8 cellular contexts compared by ENCODE assay signal in the genomic region with DNA sequence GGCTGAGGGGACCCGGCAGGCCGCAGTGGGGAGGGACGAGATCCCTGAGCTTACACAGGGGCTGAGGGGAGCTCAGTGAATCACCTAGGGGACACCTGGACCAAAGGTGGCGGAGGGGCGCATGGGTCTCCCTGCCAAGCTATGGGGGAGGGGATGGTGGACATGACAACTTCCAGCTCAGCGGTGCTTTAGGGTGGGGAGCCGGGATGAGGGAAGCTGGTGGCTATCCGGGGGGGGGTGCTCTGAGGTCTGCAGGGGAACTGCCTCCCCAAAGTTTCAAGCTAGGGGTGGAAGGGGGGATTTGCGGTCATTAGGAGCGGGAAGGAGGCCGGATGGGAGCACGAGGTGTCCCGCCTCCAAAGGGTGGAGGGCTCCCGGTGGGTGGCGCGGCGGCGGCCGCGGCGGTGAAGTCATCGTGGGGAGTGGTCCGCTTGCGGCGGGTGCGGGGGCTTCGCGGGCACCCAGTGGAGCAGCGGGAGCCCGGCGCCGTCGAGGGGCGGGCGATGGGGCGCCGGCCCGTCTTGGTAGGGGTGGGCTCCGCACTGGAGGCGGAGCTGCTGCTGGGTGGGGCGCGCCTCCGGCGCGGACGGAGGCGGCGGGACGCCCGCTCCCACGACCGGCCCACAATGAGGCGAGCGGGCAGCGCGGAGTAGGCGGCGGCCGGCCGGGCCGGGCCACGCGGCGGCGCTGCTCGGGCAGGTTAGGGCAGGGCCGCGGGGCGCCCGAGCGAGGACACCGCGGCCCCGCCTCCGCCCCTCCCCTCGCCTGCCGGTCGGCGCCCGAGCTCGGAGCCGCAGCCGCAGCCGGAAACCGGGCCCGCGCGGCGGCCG.
DNase-seq lines count a peak whose midpoint lies in the region; ATAC-seq lines count a peak whose summit lies in the region.

A gene with protein sequence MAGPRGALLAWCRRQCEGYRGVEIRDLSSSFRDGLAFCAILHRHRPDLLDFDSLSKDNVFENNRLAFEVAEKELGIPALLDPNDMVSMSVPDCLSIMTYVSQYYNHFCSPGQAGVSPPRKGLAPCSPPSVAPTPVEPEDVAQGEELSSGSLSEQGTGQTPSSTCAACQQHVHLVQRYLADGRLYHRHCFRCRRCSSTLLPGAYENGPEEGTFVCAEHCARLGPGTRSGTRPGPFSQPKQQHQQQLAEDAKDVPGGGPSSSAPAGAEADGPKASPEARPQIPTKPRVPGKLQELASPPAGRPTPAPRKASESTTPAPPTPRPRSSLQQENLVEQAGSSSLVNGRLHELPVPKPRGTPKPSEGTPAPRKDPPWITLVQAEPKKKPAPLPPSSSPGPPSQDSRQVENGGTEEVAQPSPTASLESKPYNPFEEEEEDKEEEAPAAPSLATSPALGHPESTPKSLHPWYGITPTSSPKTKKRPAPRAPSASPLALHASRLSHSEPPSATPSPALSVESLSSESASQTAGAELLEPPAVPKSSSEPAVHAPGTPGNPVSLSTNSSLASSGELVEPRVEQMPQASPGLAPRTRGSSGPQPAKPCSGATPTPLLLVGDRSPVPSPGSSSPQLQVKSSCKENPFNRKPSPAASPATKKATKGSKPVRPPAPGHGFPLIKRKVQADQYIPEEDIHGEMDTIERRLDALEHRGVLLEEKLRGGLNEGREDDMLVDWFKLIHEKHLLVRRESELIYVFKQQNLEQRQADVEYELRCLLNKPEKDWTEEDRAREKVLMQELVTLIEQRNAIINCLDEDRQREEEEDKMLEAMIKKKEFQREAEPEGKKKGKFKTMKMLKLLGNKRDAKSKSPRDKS (plus strand): TSS at position 764 of the 830 bp plus-strand sequence. CDS start 126 bp downstream, outside the sequence.

- peak; percentile 82 for ATAC-seq in HG02759 (IDR thresholded peaks at IDR 0.05; ENCODE audit: unreplicated experiment)

- DNase-seq in NCI-H1092 treated with DMSO at 0.1 percent for 48 hours (lab: John Stamatoyannopoulos, UW) (peak; percentile 27), NCI-H1092 (lab: John Stamatoyannopoulos, UW) (no peak), NCI-H2171 treated with DMSO at 0.1 percent for 48 hours (lab: John Stamatoyannopoulos, UW) (peak; percentile 57), medulla oblongata (ENCODE audit: extremely low spot score) (peak; percentile 58)
- DNase-seq in activated CD4-positive, alpha-beta T cell treated with anti-CD3 and anti-CD28 coated beads, Interleukin-2, amount 50 U/mL, for 4 hours = peak; percentile 35 to 39
- peak; percentile 45 for DNase-seq in effector CD4-positive, alpha-beta T cell
- peak; percentile 37 for DNase-seq in stimulated activated CD8-positive, alpha-beta memory T cell treated with anti-CD3 and anti-CD28 coated beads, Interleukin-12 subunit alpha, Interleukin-12 subunit beta, amount 100 ng/mL, for 1 hour (ENCODE audit: low read depth)
